In genomic region chr17:17837966-17838962, GRCh38 we compare ENCODE assay signal across 8 cellular contexts. TPM values are rescaled to one million over a fixed set of nuclear protein-coding genes. Genes with fewer than 3 reads are reported as not detected.
DNase-seq lines count a peak whose midpoint lies in the region; ATAC-seq lines count a peak whose summit lies in the region.

No MANE protein-coding gene starts in this region.

- H3K4me1 ChIP-seq in duodenal mucosa (ENCODE audit: control insufficient read depth in 1 of 2, insufficient read depth in 2 of 2, low read length in 2 of 2): peaks cover 58 to 59% of the 10 kb centered on the region in 2 donors

- CTCF ChIA-PET in activated naive CD4-positive, alpha-beta T cell treated with anti-CD3 and anti-CD28 coated beads for 36 hours (lab: Charles Lee): interaction anchor here (0.9 to 2.5 kb wide), 5 partner anchors 10 to 24 kb away, joined by 3 to 14 read pairs (median 7); no protein-coding TSS in a partner anchor

- H3K4me3 ChIP-seq in duodenal mucosa (ENCODE audit: low read depth in 1 of 2, low read length in 2 of 2): no peak overlapping the region

- no peaks in the 10 kb centered on the region for H3K9me3 Mint-ChIP-seq in activated naive CD4-positive, alpha-beta T cell treated with anti-CD3 and anti-CD28 coated beads for 36 hours

- no peaks in the 10 kb centered on the region for H3K27me3 Mint-ChIP-seq in activated naive CD4-positive, alpha-beta T cell treated with anti-CD3 and anti-CD28 coated beads for 36 hours (ENCODE audit: low read depth)

- no peaks in the 10 kb centered on the region for H3K9me3 ChIP-seq in duodenal mucosa (ENCODE audit: control insufficient read depth in 1 of 2, low read length in 2 of 2)

- ATAC-seq in GM19023 (IDR thresholded peaks at IDR 0.05; ENCODE audit: unreplicated experiment): no peak

- no peaks in the 10 kb centered on the region for H3K36me3 ChIP-seq in duodenal mucosa (ENCODE audit: control insufficient read depth in 1 of 2, insufficient read depth in 2 of 2, low read length in 2 of 2)

- H3K4me3 Mint-ChIP-seq in activated naive CD4-positive, alpha-beta T cell treated with anti-CD3 and anti-CD28 coated beads for 36 hours: peak overlapping the region; percentile 91

- peak overlapping the region; percentile 96 to 98 for H3K9ac ChIP-seq in duodenal mucosa (ENCODE audit: low read depth in 1 of 2, low read length in 2 of 2)

- intact Hi-C loops in activated naive CD4-positive, alpha-beta T cell treated with anti-CD3 and anti-CD28 coated beads for 36 hours (cut with micrococcal nuclease): loop anchor here (1.0 to 2.0 kb wide), 3 partner anchors 11 to 345 kb away; partner anchors contain the start of gene ALKBH5
- intact Hi-C loops in posterior vena cava (cut with DNase I): no loop called here

- H3K4me1 Mint-ChIP-seq in activated naive CD4-positive, alpha-beta T cell treated with anti-CD3 and anti-CD28 coated beads for 36 hours (ENCODE audit: low read depth): peaks cover 60% of the 10 kb centered on the region

- H3K27ac ChIP-seq in duodenal mucosa (ENCODE audit: low read depth, low read length): peak overlapping the region; percentile 99

- DNase-seq in activated naive CD4-positive, alpha-beta T cell treated with anti-CD3 and anti-CD28 coated beads for 36 hours: peak; percentile 69
- DNase-seq in activated naive CD4-positive, alpha-beta T cell (lab: John Stamatoyannopoulos, UW): no peak
- DNase-seq in OCI-M2 (lab: John Stamatoyannopoulos, UW; ENCODE audit: unreplicated experiment) (peak; percentile 38), midbrain (lab: John Stamatoyannopoulos, UW) (peak; percentile 46), posterior vena cava (ENCODE audit: low spot score) (no peak), NCI-H524 (lab: John Stamatoyannopoulos, UW) (no peak)

- H3K36me3 Mint-ChIP-seq in activated naive CD4-positive, alpha-beta T cell treated with anti-CD3 and anti-CD28 coated beads for 36 hours (ENCODE audit: low read depth): peaks cover 20% of the 10 kb centered on the region

- H3K27ac Mint-ChIP-seq in activated naive CD4-positive, alpha-beta T cell treated with anti-CD3 and anti-CD28 coated beads for 36 hours: peak overlapping the region; percentile 98

- no peaks in the 10 kb centered on the region for H3K27me3 ChIP-seq in duodenal mucosa (ENCODE audit: control insufficient read depth in 1 of 2, insufficient read depth in 2 of 2, low read length in 2 of 2)

RNA-seq across cellular contexts. Expression of gene SREBF1, which starts 1.5 kb away (rescaled TPM):
- total RNA-seq in activated naive CD4-positive, alpha-beta T cell treated with anti-CD3 and anti-CD28 coated beads for 36 hours: 10 to 100 TPM; 79.3 to 84.9 TPM
- total RNA-seq in posterior vena cava: 10 to 100 TPM; 29.3 to 62.7 TPM

Comparison
In these comparisons a context has a peak if more than half of its experiments do, and no peak if none do; other contexts are left out.
1. DNase-seq: peak in activated naive CD4-positive, alpha-beta T cell treated with anti-CD3 and anti-CD28 coated beads for 36 hours (single experiment), OCI-M2 (single experiment) and midbrain (single experiment); none in activated naive CD4-positive, alpha-beta T cell (0 of 4), posterior vena cava (single experiment) and NCI-H524 (0 of 2).